Comparison of ENCODE assay signal across 9 cellular contexts in the genomic region with DNA sequence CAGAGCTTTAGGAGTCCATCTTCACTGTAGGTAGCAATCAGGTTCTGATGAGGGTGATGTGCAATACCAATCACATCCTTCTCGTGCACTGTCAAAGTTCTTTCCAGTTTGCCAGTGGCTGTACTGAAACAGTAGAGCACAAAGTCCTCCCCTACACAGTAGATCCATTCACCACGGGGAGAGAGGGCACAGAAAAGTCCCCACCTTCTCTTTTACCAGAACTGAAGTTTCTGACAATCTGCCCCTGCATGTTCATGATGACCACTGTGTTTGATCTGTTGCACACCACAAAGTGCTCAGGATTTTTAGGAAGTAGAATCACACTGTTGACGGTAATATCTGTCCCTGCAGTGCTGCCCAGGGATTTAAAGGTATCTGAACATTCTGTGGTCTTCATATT. TPM values are rescaled to one million over a fixed set of nuclear protein-coding genes. Genes with fewer than 3 reads are reported as not detected.
"Had no signal": no experiment of that assay in that cellular context is flagged by ENCODE, and none has a peak within 500 bp of the region (broad histone marks: within the 10 kb centered on the region; RNA-seq: fewer than 3 reads in every experiment).

No MANE protein-coding gene starts in this region.

RNA-seq across cellular contexts. Expression of a gene that starts 40.4 kb away (rescaled TPM):
- total RNA-seq: LHCN-M2, MCF 10A, NCI-H460, PC-3, Peyer's patch, Right ventricle myocardium superior, SJSA1, T-cell had no signal
- polyA plus RNA-seq: SK-N-SH had no signal
